10 cellular contexts compared by ENCODE assay signal in the genomic region with DNA sequence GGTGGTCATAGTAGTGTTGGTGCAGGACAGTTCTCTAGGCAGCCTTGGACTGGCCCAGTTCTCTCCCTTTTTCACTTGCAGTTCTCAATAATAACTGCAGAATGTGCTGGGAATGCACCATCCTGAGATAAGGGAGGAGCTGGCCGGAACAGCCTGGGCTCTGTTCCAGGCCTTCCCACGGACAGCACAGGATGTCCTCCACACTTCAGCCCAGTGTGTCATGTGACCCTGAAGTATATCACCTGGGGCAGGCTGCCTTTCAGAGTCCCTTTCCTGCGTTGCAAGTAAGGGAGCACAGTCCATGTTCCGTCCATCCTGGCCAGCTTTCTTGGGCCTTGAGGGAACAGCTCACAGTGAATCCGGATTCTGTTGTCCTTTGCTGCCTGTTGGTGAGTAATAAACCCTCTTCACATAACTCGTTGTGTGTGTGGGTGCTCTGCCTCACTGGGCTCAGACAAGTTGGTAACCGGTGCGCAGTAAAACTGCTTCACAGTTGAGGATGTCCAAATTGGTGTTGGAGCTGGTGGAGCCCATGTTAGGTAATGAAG. TPM values are rescaled to one million over a fixed set of nuclear protein-coding genes. Genes with fewer than 3 reads are reported as not detected.
A peak's percentile ranks its signal among the peaks of the same experiment; 100 is the strongest.
DNase-seq lines count a peak whose midpoint lies in the region; ATAC-seq and TF ChIP-seq lines count a peak whose summit lies in the region.
"Had no signal": no experiment of that assay in that cellular context is flagged by ENCODE, and none has a peak within 500 bp of the region (broad histone marks: within the 10 kb centered on the region; RNA-seq: fewer than 3 reads in every experiment).

No MANE protein-coding gene starts in this region.

- peak; percentile 6 for DNase-seq in Calu3
- DNase-seq in IMR-90 = peak; percentile 65
- peak; percentile 35 to 69 for DNase-seq in dermis microvascular lymphatic vessel endothelial cell (ENCODE audit: low read depth in 2 of 2)
- peak; percentile 52 to 61 (median 59) for DNase-seq in right lobe of liver
- no peak for DNase-seq in NCI-H1694 (lab: John Stamatoyannopoulos, UW)
- DNase-seq in SHP77 treated with DMSO at 0.1 percent for 48 hours (lab: John Stamatoyannopoulos, UW) = no peak
- DNase-seq: stimulated activated CD8-positive, alpha-beta memory T cell treated with anti-CD3 and anti-CD28 coated beads, Interleukin-4, amount 100 ng/mL, for 48 hours had no signal

- POLR2A ChIA-PET in IMR-90 (lab: Charles Lee; ENCODE audit: unreplicated experiment) = no interaction called here

- intact Hi-C loops in Calu3 (cut with micrococcal nuclease; ENCODE audit: unreplicated experiment) = no loop called here
- intact Hi-C loops in IMR-90 (cut with micrococcal nuclease) = loop anchor here (10.0 kb wide), 1 partner anchor 795 kb away; no protein-coding TSS in a partner anchor
- intact Hi-C loops in right lobe of liver (cut with DNase I) = no loop called here

- no peak overlapping the region for H3K4me2 ChIP-seq in IMR-90 (ENCODE audit: low read depth, low read length)

- no peaks in the 10 kb centered on the region for H3K36me3 ChIP-seq in IMR-90 (ENCODE audit: control insufficient read depth, insufficient read depth, low read length)
- no peaks in the 10 kb centered on the region for H3K36me3 ChIP-seq in right lobe of liver

- H3K9ac ChIP-seq in IMR-90 (ENCODE audit: low read depth, low read length) = no peak overlapping the region

- H3K27ac Mint-ChIP-seq in Calu3 (ENCODE audit: unreplicated experiment) = no peak overlapping the region

- WGBS in IMR-90 (ENCODE audit: extremely low coverage in 2 of 2, insufficient read length in 1 of 2), 2 experiments = 26% methylated on average over 2 of the region's 8 CpGs; no CpG with 5 or more reads in 1 of the 2 experiments
- 50% methylated on average over 4 of the region's 8 CpGs for WGBS in right lobe of liver (ENCODE audit: insufficient coverage, low coverage, low lambda C conversion rate, missing lambda C conversion rate)

- no peak overlapping the region for H3K23ac ChIP-seq in IMR-90 (ENCODE audit: low read depth, low read length)

- no peak overlapping the region for H3K18ac ChIP-seq in IMR-90 (ENCODE audit: low read depth, low read length)

- H3K27ac ChIP-seq in IMR-90 (ENCODE audit: insufficient read depth, low read length) (no peak overlapping the region), right lobe of liver (no peak overlapping the region)

- no peak overlapping the region for H2BK120ac ChIP-seq in IMR-90 (ENCODE audit: low read depth, low read length)

- no peak overlapping the region for H4K91ac ChIP-seq in IMR-90 (ENCODE audit: insufficient read depth, low read depth, low read length)

- no peaks in the 10 kb centered on the region for H3K4me1 Mint-ChIP-seq in Calu3 (ENCODE audit: low read depth, unreplicated experiment)

- H2BK15ac ChIP-seq in IMR-90 (ENCODE audit: low read depth, low read length) = no peak overlapping the region

- TF ChIP-seq CTCF in Calu3 (IDR thresholded peaks at IDR 0.05; ENCODE audit: unreplicated experiment) (no peak), IMR-90 (conservative IDR thresholded peaks at IDR 0.05; ENCODE audit: low read depth, low read length) (no peak), right lobe of liver (IDR thresholded peaks at IDR 0.05) (no peak)

- no peak overlapping the region for H4K8ac ChIP-seq in IMR-90 (ENCODE audit: low read depth in 2 of 2, low read length in 2 of 2)

- no peak overlapping the region for H2BK5ac ChIP-seq in IMR-90 (ENCODE audit: low read depth, low read length, poor library complexity, severe bottlenecking)

- no peaks in the 10 kb centered on the region for H3K36me3 Mint-ChIP-seq in Calu3 (ENCODE audit: insufficient read depth, unreplicated experiment)

- no peak overlapping the region for H4K5ac ChIP-seq in IMR-90 (ENCODE audit: low read depth, low read length)

- no TSS peak for BruUV-seq in Calu3 (replicated peaks; lab: Mats Ljungman, UMichigan)
- BruUV-seq in IMR-90 (replicated peaks; lab: Mats Ljungman, UMichigan) = no TSS peak

- no peak for TF ChIP-seq RAD21 in IMR-90 (IDR thresholded peaks at IDR 0.05; ENCODE audit: low read length)

- no peak overlapping the region for H2BK20ac ChIP-seq in IMR-90 (ENCODE audit: low read depth, low read length)

- in situ Hi-C loops in IMR-90 (cut with MboI; ENCODE audit: low sequenced_read_pairs) = loop anchor here (25.0 kb wide), 1 partner anchor 788 kb away; no protein-coding TSS in a partner anchor

- CTCF ChIA-PET in Calu3 (lab: Charles Lee) (no interaction called here), IMR-90 (lab: Yijun Ruan, JAX) (interaction anchor here (1.4 kb wide), 1 partner anchor 17 kb away, joined by 5 read pairs; no protein-coding TSS in a partner anchor)

- H3K27me3 ChIP-seq in IMR-90 (ENCODE audit: control insufficient read depth, insufficient read depth, low read length) (no peaks in the 10 kb centered on the region; the same call in 1 of the 2 replicates), right lobe of liver (no peaks in the 10 kb centered on the region)

- no peaks in the 10 kb centered on the region for H3K9me1 ChIP-seq in IMR-90 (ENCODE audit: insufficient read depth, low read length)

- H3K9me3 ChIP-seq in IMR-90 (ENCODE audit: control insufficient read depth, insufficient read depth, low read length) (no peaks in the 10 kb centered on the region), right lobe of liver (no peaks in the 10 kb centered on the region)

- no peak overlapping the region for H3K4me3 Mint-ChIP-seq in Calu3 (ENCODE audit: low read depth, unreplicated experiment)
- H3K4me3 Mint-ChIP-seq: nephron had no signal

- TF ChIP-seq POLR2A in IMR-90 (IDR thresholded peaks at IDR 0.05; ENCODE audit: low read depth, low read length) (no peak), right lobe of liver (IDR thresholded peaks at IDR 0.05) (no peak)

- H3K4me3 ChIP-seq in IMR-90 (ENCODE audit: insufficient read depth, low read depth, low read length) = no peak overlapping the region
- H3K4me3 ChIP-seq in right lobe of liver = no peak overlapping the region

- H3K14ac ChIP-seq in IMR-90 (replicated peaks; ENCODE audit: low read depth, low read length) = no peak overlapping the region

- H3K4ac ChIP-seq in IMR-90 (ENCODE audit: low read depth, low read length) = no peak overlapping the region

- peak overlapping the region; percentile 2; the same call in 1 of the 2 replicates for H2AK5ac ChIP-seq in IMR-90 (ENCODE audit: low read depth, low read length)

- H4K20me1 ChIP-seq in IMR-90 (ENCODE audit: insufficient read depth, low read length) = no peaks in the 10 kb centered on the region

- dilution Hi-C loops in IMR-90 (cut with HindIII; ENCODE audit: low sequenced_read_pairs, unreplicated experiment) = no loop called here

- H3K9me3 Mint-ChIP-seq in Calu3 (ENCODE audit: low read depth, unreplicated experiment) = no peaks in the 10 kb centered on the region
- H3K9me3 Mint-ChIP-seq: nephron had no signal

- no peaks in the 10 kb centered on the region for H3K79me1 ChIP-seq in IMR-90 (ENCODE audit: low read depth in 1 of 2, low read length in 2 of 2)

- no peak overlapping the region for H3K56ac ChIP-seq in IMR-90 (ENCODE audit: extremely low read depth, insufficient read depth, low read length)

- H2AK9ac ChIP-seq in IMR-90 (replicated peaks; ENCODE audit: low read depth, low read length, poor library complexity) = no peak overlapping the region

- H2AFZ ChIP-seq in IMR-90 (replicated peaks; ENCODE audit: low read length, poor library complexity) = peak overlapping the region; percentile 71

- ATAC-seq in IMR-90 (ENCODE audit: low read depth) (peak; percentile 79), right lobe of liver (peak; percentile 78 to 96 (median 87)), HG02623 (IDR thresholded peaks at IDR 0.05; ENCODE audit: unreplicated experiment) (no peak), HG02840 (IDR thresholded peaks at IDR 0.05; ENCODE audit: low FRiP score, unreplicated experiment) (no peak)

- no peaks in the 10 kb centered on the region for H3K4me1 ChIP-seq in IMR-90 (ENCODE audit: control insufficient read depth, insufficient read depth, low read length)
- no peaks in the 10 kb centered on the region for H3K4me1 ChIP-seq in right lobe of liver

- H3K27me3 Mint-ChIP-seq in Calu3 (ENCODE audit: unreplicated experiment) = no peaks in the 10 kb centered on the region

TF ChIP-seq in IMR-90, 13 proteins besides CTCF, POLR2A, EP300 and RAD21:
- TF ChIP-seq, protein P1, sequence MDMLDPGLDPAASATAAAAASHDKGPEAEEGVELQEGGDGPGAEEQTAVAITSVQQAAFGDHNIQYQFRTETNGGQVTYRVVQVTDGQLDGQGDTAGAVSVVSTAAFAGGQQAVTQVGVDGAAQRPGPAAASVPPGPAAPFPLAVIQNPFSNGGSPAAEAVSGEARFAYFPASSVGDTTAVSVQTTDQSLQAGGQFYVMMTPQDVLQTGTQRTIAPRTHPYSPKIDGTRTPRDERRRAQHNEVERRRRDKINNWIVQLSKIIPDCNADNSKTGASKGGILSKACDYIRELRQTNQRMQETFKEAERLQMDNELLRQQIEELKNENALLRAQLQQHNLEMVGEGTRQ (IDR thresholded peaks at IDR 0.05; ENCODE audit: low read depth, low read length) = peak; percentile 58; the same call in 1 of the 2 replicates
- no peak for TF ChIP-seq FOS (IDR thresholded peaks at IDR 0.05; ENCODE audit: low read depth, low read length)
- no peak for TF ChIP-seq CEBPB (IDR thresholded peaks at IDR 0.05; ENCODE audit: low read depth, low read length)

RNA-seq across cellular contexts. Expression of a gene that starts 32.3 kb away (rescaled TPM):
- total RNA-seq in Calu3 (2022) (2.4 TPM in 2 replicates), IMR-90 (2012; rRNA removed) (5.0 and 5.9 TPM in 2 replicates), dermis microvascular lymphatic vessel endothelial cell (4.3 and 4.4 TPM in 2 replicates), right lobe of liver (1 to 10 TPM in 1 of 6 experiments, under 1 TPM in 5; 0.25 to 1.1 (median 0.65) TPM)
- 0.87 and 1.1 TPM in 2 replicates for polyA plus RNA-seq in IMR-90 (2012; rRNA removed)
- 0.27 and 0.43 TPM in 2 replicates for polyA plus RNA-seq in IMR-90 (2012; cell fraction: cytosol; rRNA removed)
- 0.04 and 0.46 TPM in 2 replicates for polyA plus RNA-seq in IMR-90 (2012; cell fraction: nucleus; rRNA removed; ENCODE audit: low replicate concordance)

Comparison
In these comparisons a context has a peak if more than half of its experiments do, and no peak if none do; other contexts are left out.
1. DNase-seq: peak in Calu3 (single experiment), IMR-90 (single experiment), dermis microvascular lymphatic vessel endothelial cell (2 of 2) and right lobe of liver (3 of 3); none in NCI-H1694 (single experiment) and SHP77 treated with DMSO at 0.1 percent for 48 hours (single experiment).
2. ATAC-seq: peak in IMR-90 (single experiment) and right lobe of liver (4 of 4); none in HG02623 (single experiment) and HG02840 (single experiment).